In genomic region chr3:98010194-98010882, GRCh38 we compare ENCODE assay signal across 1 cellular context.
TF ChIP-seq lines count a peak whose summit lies in the region.

No MANE protein-coding gene starts in this region.

TF ChIP-seq in HepG2, 621 proteins besides CTCF, POLR2A, EP300 and RAD21 (continued from another document and continues in another):
- TF ChIP-seq TFE3 (CRISPR knock-in tag; IDR thresholded peaks at IDR 0.05) (peak; percentile 32; the same call in 1 of the 2 replicates), DMAP1 (CRISPR knock-in tag; IDR thresholded peaks at IDR 0.05) (0 out of 2 replicates have a peak, but pooled peaks have one; percentile 45), MEIS1 (CRISPR knock-in tag; IDR thresholded peaks at IDR 0.05; ENCODE audit: borderline replicate concordance) (peak; percentile 62; the same call in 1 of the 2 replicates), BRF2 (CRISPR knock-in tag; IDR thresholded peaks at IDR 0.05) (0 out of 2 replicates have a peak, but pooled peaks have one; percentile 33), FUBP1 (CRISPR knock-in tag; IDR thresholded peaks at IDR 0.05; ENCODE audit: borderline replicate concordance) (no peak), MEIS2 (CRISPR knock-in tag; IDR thresholded peaks at IDR 0.05) (peak; percentile 64; the same call in 1 of the 2 replicates), NCOA2 (CRISPR knock-in tag; IDR thresholded peaks at IDR 0.05) (peak; percentile 89), HNF1B (CRISPR knock-in tag; IDR thresholded peaks at IDR 0.05) (peak; percentile 86), ZNF883 (CRISPR knock-in tag; IDR thresholded peaks at IDR 0.05; ENCODE audit: not compliant biosample characterization) (no peak), HOXA3 (CRISPR knock-in tag; IDR thresholded peaks at IDR 0.05) (peak; percentile 61; the same call in 1 of the 2 replicates), PPARG (CRISPR knock-in tag; conservative IDR thresholded peaks at IDR 0.05) (0 out of 2 replicates have a peak, but pooled peaks have one; percentile 53), ZNF207 (IDR thresholded peaks at IDR 0.05; ENCODE audit: borderline replicate concordance) (no peak), ZNF3 (CRISPR knock-in tag; IDR thresholded peaks at IDR 0.05) (0 out of 2 replicates have a peak, but pooled peaks have one; percentile 8), MYNN (CRISPR knock-in tag; IDR thresholded peaks at IDR 0.05; ENCODE audit: low read depth) (no peak), ZNF749 (CRISPR knock-in tag; IDR thresholded peaks at IDR 0.05; ENCODE audit: borderline replicate concordance) (no peak), ZNF772 (CRISPR knock-in tag; IDR thresholded peaks at IDR 0.05) (peak; percentile 81; the same call in 1 of the 2 replicates), ZSCAN21 (CRISPR knock-in tag; IDR thresholded peaks at IDR 0.05; ENCODE audit: borderline replicate concordance) (0 out of 2 replicates have a peak, but pooled peaks have one; percentile 53), FIP1L1 (IDR thresholded peaks at IDR 0.05; ENCODE audit: borderline replicate concordance, insufficient read depth, low read depth, low read length) (0 out of 2 replicates have a peak, but pooled peaks have one; percentile 64), ZNF614 (CRISPR knock-in tag; IDR thresholded peaks at IDR 0.05; ENCODE audit: borderline replicate concordance) (peak; percentile 54; the same call in 1 of the 2 replicates), MYC (CRISPR knock-in tag; IDR thresholded peaks at IDR 0.05; ENCODE audit: borderline replicate concordance) (peak; percentile 71; the same call in 1 of the 2 replicates), IRX3 (CRISPR knock-in tag; IDR thresholded peaks at IDR 0.05; ENCODE audit: borderline replicate concordance, low read depth) (no peak), ARID3A (IDR thresholded peaks at IDR 0.05; ENCODE audit: low read depth, low read length) (peak; percentile 66), LCORL (IDR thresholded peaks at IDR 0.05) (peak; percentile 65; the same call in 1 of the 2 replicates), LCORL (CRISPR knock-in tag; IDR thresholded peaks at IDR 0.05) (peak; percentile 69; the same call in 1 of the 2 replicates), FOXP4 (CRISPR knock-in tag; IDR thresholded peaks at IDR 0.05) (peak; percentile 84; the same call in 1 of the 2 replicates), MED8 (CRISPR knock-in tag; IDR thresholded peaks at IDR 0.05; ENCODE audit: insufficient replicate concordance) (no peak), NR2F1 (CRISPR knock-in tag; IDR thresholded peaks at IDR 0.05) (peak; percentile 82 to 92), FOXJ3 (CRISPR knock-in tag; IDR thresholded peaks at IDR 0.05; ENCODE audit: borderline replicate concordance) (peak; percentile 79; the same call in 1 of the 2 replicates), ESRRA (CRISPR knock-in tag; IDR thresholded peaks at IDR 0.05; ENCODE audit: low read depth) (peak; percentile 77), KDM5B (CRISPR knock-in tag; IDR thresholded peaks at IDR 0.05; ENCODE audit: borderline replicate concordance) (no peak), BCL6 (CRISPR knock-in tag; IDR thresholded peaks at IDR 0.05) (peak; percentile 93), FOXK1 (CRISPR knock-in tag; IDR thresholded peaks at IDR 0.05; ENCODE audit: borderline replicate concordance, low read depth) (peak; percentile 46; the same call in 1 of the 2 replicates), SMC3 (IDR thresholded peaks at IDR 0.05; ENCODE audit: low read length) (peak; percentile 33; the same call in 1 of the 2 replicates), ZNF891 (CRISPR knock-in tag; IDR thresholded peaks at IDR 0.05) (no peak), UBTF (CRISPR knock-in tag; IDR thresholded peaks at IDR 0.05) (0 out of 2 replicates have a peak, but pooled peaks have one; percentile 8), ZMYM2 (CRISPR knock-in tag; IDR thresholded peaks at IDR 0.05) (peak; percentile 98), HMGXB4 (CRISPR knock-in tag; IDR thresholded peaks at IDR 0.05; ENCODE audit: borderline replicate concordance in 1 of 2, low read depth in 1 of 2) (peak in 1 of 2 experiments; percentile 56; a peak in 1 of 4 replicates), ZNF101 (CRISPR knock-in tag; IDR thresholded peaks at IDR 0.05; ENCODE audit: borderline replicate concordance, low read depth) (no peak), SOX13 (IDR thresholded peaks at IDR 0.05) (no peak; the same call in 1 of the 2 replicates), SOX13 (CRISPR knock-in tag; conservative IDR thresholded peaks at IDR 0.05 in 1 of 2, IDR thresholded peaks at IDR 0.05 in 1 of 2) (peak in 1 of 2 experiments; percentile 95; a peak in 2 of 4 replicates), ZEB1 (IDR thresholded peaks at IDR 0.05; ENCODE audit: insufficient replicate concordance, low read depth) (peak; percentile 29), KDM2A (CRISPR knock-in tag; IDR thresholded peaks at IDR 0.05; ENCODE audit: borderline replicate concordance, low read depth) (peak; percentile 34; the same call in 1 of the 2 replicates)
- TF ChIP-seq, protein P1, sequence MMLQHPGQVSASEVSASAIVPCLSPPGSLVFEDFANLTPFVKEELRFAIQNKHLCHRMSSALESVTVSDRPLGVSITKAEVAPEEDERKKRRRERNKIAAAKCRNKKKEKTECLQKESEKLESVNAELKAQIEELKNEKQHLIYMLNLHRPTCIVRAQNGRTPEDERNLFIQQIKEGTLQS (CRISPR knock-in tag; IDR thresholded peaks at IDR 0.05), result no peak
- TF ChIP-seq, protein P2, sequence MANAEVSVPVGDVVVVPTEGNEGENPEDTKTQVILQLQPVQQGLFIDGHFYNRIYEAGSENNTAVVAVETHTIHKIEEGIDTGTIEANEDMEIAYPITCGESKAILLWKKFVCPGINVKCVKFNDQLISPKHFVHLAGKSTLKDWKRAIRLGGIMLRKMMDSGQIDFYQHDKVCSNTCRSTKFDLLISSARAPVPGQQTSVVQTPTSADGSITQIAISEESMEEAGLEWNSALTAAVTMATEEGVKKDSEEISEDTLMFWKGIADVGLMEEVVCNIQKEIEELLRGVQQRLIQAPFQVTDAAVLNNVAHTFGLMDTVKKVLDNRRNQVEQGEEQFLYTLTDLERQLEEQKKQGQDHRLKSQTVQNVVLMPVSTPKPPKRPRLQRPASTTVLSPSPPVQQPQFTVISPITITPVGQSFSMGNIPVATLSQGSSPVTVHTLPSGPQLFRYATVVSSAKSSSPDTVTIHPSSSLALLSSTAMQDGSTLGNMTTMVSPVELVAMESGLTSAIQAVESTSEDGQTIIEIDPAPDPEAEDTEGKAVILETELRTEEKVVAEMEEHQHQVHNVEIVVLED (CRISPR knock-in tag; IDR thresholded peaks at IDR 0.05; ENCODE audit: borderline replicate concordance), result 0 out of 2 replicates have a peak, but pooled peaks have one; percentile 45
- TF ChIP-seq, protein P3, sequence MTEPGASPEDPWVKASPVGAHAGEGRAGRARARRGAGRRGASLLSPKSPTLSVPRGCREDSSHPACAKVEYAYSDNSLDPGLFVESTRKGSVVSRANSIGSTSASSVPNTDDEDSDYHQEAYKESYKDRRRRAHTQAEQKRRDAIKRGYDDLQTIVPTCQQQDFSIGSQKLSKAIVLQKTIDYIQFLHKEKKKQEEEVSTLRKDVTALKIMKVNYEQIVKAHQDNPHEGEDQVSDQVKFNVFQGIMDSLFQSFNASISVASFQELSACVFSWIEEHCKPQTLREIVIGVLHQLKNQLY (CRISPR knock-in tag; IDR thresholded peaks at IDR 0.05), result no peak; the same call in 1 of the 2 replicates
